ENCODE assay signal across 12 cellular contexts in genomic region chr4:119053997-119054396, GRCh38.
A peak's percentile ranks its signal among the peaks of the same experiment; 100 is the strongest.
DNase-seq lines count a peak whose midpoint lies in the region; ATAC-seq and TF ChIP-seq lines count a peak whose summit lies in the region.
"Had no signal": no experiment of that assay in that cellular context is flagged by ENCODE, and none has a peak within 500 bp of the region (broad histone marks: within the 10 kb centered on the region; RNA-seq: fewer than 3 reads in every experiment).

No MANE protein-coding gene starts in this region.

- H3K4me3 ChIP-seq in psoas muscle (no peak overlapping the region), upper lobe of right lung (no peak overlapping the region)
- no peak overlapping the region for H3K4me3 ChIP-seq in effector memory CD4-positive, alpha-beta T cell (ENCODE audit: insufficient read depth, low read depth, low read length, poor library complexity, severe bottlenecking)
- H3K4me3 ChIP-seq: BLaER1 treated with 17β-estradiol and CSF1 and Interleukin-3, amounts not matched to agents 10 nM and 100 nM had no signal

- intact Hi-C loops in left ventricle myocardium superior (cut with micrococcal nuclease) = no loop called here
- intact Hi-C loops in Right ventricle myocardium inferior (cut with DNase I) = no loop called here
- intact Hi-C loops in psoas muscle (cut with DNase I) = loop anchor here (2.0 to 5.0 kb wide), 2 partner anchors 33 to 38 kb away; no protein-coding TSS in a partner anchor
- intact Hi-C loops in upper lobe of right lung (cut with DNase I) = no loop called here

- H3K4me3 Mint-ChIP-seq in central memory CD8-positive, alpha-beta T cell = no peak overlapping the region
- H3K4me3 Mint-ChIP-seq in T-helper 2 cell treated with Interferon-gamma antibody and Interleukin-4, amounts not matched to agents 5 μg/mL and 100 μg/mL, for 36 hours = no peak overlapping the region
- H3K4me3 Mint-ChIP-seq: CD4-positive, CD25-positive, alpha-beta regulatory T cell had no signal

- H3K36me3 ChIP-seq in psoas muscle (ENCODE audit: insufficient read depth in 1 of 2, low read depth in 1 of 2) = no peaks in the 10 kb centered on the region
- no peaks in the 10 kb centered on the region for H3K36me3 ChIP-seq in upper lobe of right lung
- H3K36me3 ChIP-seq in effector memory CD4-positive, alpha-beta T cell (ENCODE audit: control insufficient read depth, insufficient read depth, low read length) = no peaks in the 10 kb centered on the region
- H3K36me3 ChIP-seq: BLaER1 treated with 17β-estradiol and CSF1 and Interleukin-3, amounts not matched to agents 10 nM and 100 nM had no signal

- DNase-seq in left ventricle myocardium superior (no peak), Right ventricle myocardium inferior (ENCODE audit: missing footprints) (no peak), psoas muscle (no peak), upper lobe of right lung (no peak), NCI-H146 treated with DMSO at 0.1 percent for 48 hours (lab: John Stamatoyannopoulos, UW; ENCODE audit: unreplicated experiment) (no peak)
- DNase-seq in central memory CD8-positive, alpha-beta T cell (ENCODE audit: low spot score in 2 of 2) = no peak
- DNase-seq in effector memory CD4-positive, alpha-beta T cell = no peak
- DNase-seq in T-helper 2 cell treated with Interferon-gamma antibody and Interleukin-4, amounts not matched to agents 5 μg/mL and 100 μg/mL, for 36 hours (ENCODE audit: low spot score) = no peak
- DNase-seq: ACHN; CD4-positive, CD25-positive, alpha-beta regulatory T cell; DMS 273 treated with DMSO at 0.1 percent for 48 hours had no signal

- no peaks in the 10 kb centered on the region for H3K36me3 Mint-ChIP-seq in central memory CD8-positive, alpha-beta T cell (ENCODE audit: insufficient read depth)
- no peaks in the 10 kb centered on the region for H3K36me3 Mint-ChIP-seq in T-helper 2 cell treated with Interferon-gamma antibody and Interleukin-4, amounts not matched to agents 5 μg/mL and 100 μg/mL, for 36 hours (ENCODE audit: low read depth)
- H3K36me3 Mint-ChIP-seq: CD4-positive, CD25-positive, alpha-beta regulatory T cell had no signal

- H3K9me3 ChIP-seq in psoas muscle (no peaks in the 10 kb centered on the region), upper lobe of right lung (no peaks in the 10 kb centered on the region)
- H3K9me3 ChIP-seq in effector memory CD4-positive, alpha-beta T cell (ENCODE audit: control insufficient read depth, low read length) = no peaks in the 10 kb centered on the region
- H3K9me3 ChIP-seq: BLaER1 treated with 17β-estradiol and CSF1 and Interleukin-3, amounts not matched to agents 10 nM and 100 nM had no signal

- H3K9me3 Mint-ChIP-seq in central memory CD8-positive, alpha-beta T cell = no peaks in the 10 kb centered on the region
- H3K9me3 Mint-ChIP-seq in T-helper 2 cell treated with Interferon-gamma antibody and Interleukin-4, amounts not matched to agents 5 μg/mL and 100 μg/mL, for 36 hours = no peaks in the 10 kb centered on the region

- ATAC-seq in left ventricle myocardium superior = peak; percentile 15
- no peak for ATAC-seq in Right ventricle myocardium inferior
- no peak for ATAC-seq in central memory CD8-positive, alpha-beta T cell (replicated peaks; ENCODE audit: extremely low read depth, poor library complexity, severe bottlenecking)
- peak; percentile 12 to 46 (median 24) for ATAC-seq in psoas muscle
- ATAC-seq in upper lobe of right lung = peak; percentile 15

- TF ChIP-seq CTCF in psoas muscle (IDR thresholded peaks at IDR 0.05) (no peak), upper lobe of right lung (IDR thresholded peaks at IDR 0.05) (no peak)

- H3K27me3 Mint-ChIP-seq in central memory CD8-positive, alpha-beta T cell = peaks cover 26% of the 10 kb centered on the region
- peaks cover 2% of the 10 kb centered on the region for H3K27me3 Mint-ChIP-seq in T-helper 2 cell treated with Interferon-gamma antibody and Interleukin-4, amounts not matched to agents 5 μg/mL and 100 μg/mL, for 36 hours (ENCODE audit: low read depth)

- 86 to 89% (median 88%) methylated on average over 10 of the region's 10 CpGs for WGBS in psoas muscle, 3 donors

- H3K4me1 ChIP-seq in psoas muscle (peaks cover 12% of the 10 kb centered on the region), upper lobe of right lung (no peaks in the 10 kb centered on the region)
- H3K4me1 ChIP-seq in effector memory CD4-positive, alpha-beta T cell (ENCODE audit: control insufficient read depth, insufficient read depth, low read length, poor library complexity, severe bottlenecking) = no peaks in the 10 kb centered on the region
- H3K4me1 ChIP-seq: BLaER1 treated with 17β-estradiol and CSF1 and Interleukin-3, amounts not matched to agents 10 nM and 100 nM had no signal

- H3K27ac Mint-ChIP-seq in central memory CD8-positive, alpha-beta T cell (ENCODE audit: low read depth) = peak overlapping the region; percentile 39
- H3K27ac Mint-ChIP-seq in T-helper 2 cell treated with Interferon-gamma antibody and Interleukin-4, amounts not matched to agents 5 μg/mL and 100 μg/mL, for 36 hours = no peak overlapping the region
- H3K27ac Mint-ChIP-seq: CD4-positive, CD25-positive, alpha-beta regulatory T cell had no signal

- H3K27ac ChIP-seq in psoas muscle (no peak overlapping the region), upper lobe of right lung (no peak overlapping the region)
- no peak overlapping the region for H3K27ac ChIP-seq in effector memory CD4-positive, alpha-beta T cell (ENCODE audit: insufficient read depth, low read length, poor library complexity, severe bottlenecking)
- H3K27ac ChIP-seq: BLaER1 treated with 17β-estradiol and CSF1 and Interleukin-3, amounts not matched to agents 10 nM and 100 nM had no signal

- no peaks in the 10 kb centered on the region for H3K4me1 Mint-ChIP-seq in central memory CD8-positive, alpha-beta T cell
- no peaks in the 10 kb centered on the region for H3K4me1 Mint-ChIP-seq in T-helper 2 cell treated with Interferon-gamma antibody and Interleukin-4, amounts not matched to agents 5 μg/mL and 100 μg/mL, for 36 hours (ENCODE audit: low read depth)
- H3K4me1 Mint-ChIP-seq: CD4-positive, CD25-positive, alpha-beta regulatory T cell had no signal

- H3K27me3 ChIP-seq in psoas muscle (ENCODE audit: insufficient read depth in 3 of 3, low read length in 2 of 3) = no peaks in the 10 kb centered on the region
- H3K27me3 ChIP-seq in upper lobe of right lung = no peaks in the 10 kb centered on the region
- no peaks in the 10 kb centered on the region for H3K27me3 ChIP-seq in effector memory CD4-positive, alpha-beta T cell (replicated peaks; ENCODE audit: control insufficient read depth, insufficient read depth, low read length, poor library complexity, severe bottlenecking)
- H3K27me3 ChIP-seq: BLaER1 treated with 17β-estradiol and CSF1 and Interleukin-3, amounts not matched to agents 10 nM and 100 nM had no signal

Comparison
In these comparisons a context has a peak if more than half of its experiments do, and no peak if none do; other contexts are left out.
1. ATAC-seq: peak in left ventricle myocardium superior (single experiment), psoas muscle (4 of 4) and upper lobe of right lung (single experiment); none in Right ventricle myocardium inferior (single experiment) and central memory CD8-positive, alpha-beta T cell (single experiment).
2. intact Hi-C loops: an anchor here in psoas muscle (2.0 to 5.0 kb wide); none called in left ventricle myocardium superior, Right ventricle myocardium inferior and upper lobe of right lung.